Comparison of ENCODE assay signal across 1 cellular context in the genomic region with DNA sequence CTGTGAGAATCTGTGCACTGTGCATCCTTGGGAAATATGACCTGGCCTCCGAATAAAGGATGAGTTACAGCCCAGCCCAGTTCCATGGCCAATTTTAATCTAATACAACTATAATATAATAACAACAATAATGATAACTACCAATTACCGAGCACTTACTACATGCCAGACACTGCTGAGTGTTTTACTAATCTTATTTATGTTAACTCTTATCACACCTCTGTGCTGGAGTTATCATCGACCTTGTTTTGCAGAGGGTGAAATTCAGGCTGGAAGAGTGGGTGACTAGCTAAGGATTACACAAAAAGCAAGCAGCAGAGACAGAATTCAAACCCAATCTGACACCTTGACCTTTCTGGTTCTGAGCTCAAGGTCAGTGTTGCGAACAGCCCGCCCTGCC.
TF ChIP-seq lines count a peak whose summit lies in the region.

No MANE protein-coding gene starts in this region.

TF ChIP-seq in SK-N-SH, 30 proteins besides CTCF, POLR2A, EP300 and RAD21:
- TF ChIP-seq MXI1 (IDR thresholded peaks at IDR 0.05; ENCODE audit: low read depth, low read length): no peak
- TF ChIP-seq GATA2 (CRISPR knock-in tag; IDR thresholded peaks at IDR 0.05): peak; percentile 76
- TF ChIP-seq RCOR1 (IDR thresholded peaks at IDR 0.05; ENCODE audit: low read length): 0 out of 2 replicates have a peak, but pooled peaks have one; percentile 4
